1 cellular context compared by ENCODE assay signal in genomic region chr21:44791993-44792392, GRCh38.
A peak's percentile ranks its signal among the peaks of the same experiment; 100 is the strongest.
TF ChIP-seq lines count a peak whose summit lies in the region.

No MANE protein-coding gene starts in this region.

TF ChIP-seq in HepG2, 621 proteins besides CTCF, POLR2A, EP300 and RAD21:
- TF ChIP-seq POGZ (CRISPR knock-in tag; IDR thresholded peaks at IDR 0.05), result 0 out of 2 replicates have a peak, but pooled peaks have one; percentile 23
- no peak for TF ChIP-seq ZC3H13 (CRISPR knock-in tag; IDR thresholded peaks at IDR 0.05)
- no peak for TF ChIP-seq KLF16 (CRISPR knock-in tag; IDR thresholded peaks at IDR 0.05)
- TF ChIP-seq HMGXB4 (CRISPR knock-in tag; IDR thresholded peaks at IDR 0.05; ENCODE audit: borderline replicate concordance in 1 of 2, low read depth in 1 of 2), result no peak
- TF ChIP-seq HNF4A (CRISPR knock-in tag; IDR thresholded peaks at IDR 0.05), result peak; percentile 66
- TF ChIP-seq ZNF230 (CRISPR knock-in tag; IDR thresholded peaks at IDR 0.05), result no peak
